8 cellular contexts compared by ENCODE assay signal in the genomic region with DNA sequence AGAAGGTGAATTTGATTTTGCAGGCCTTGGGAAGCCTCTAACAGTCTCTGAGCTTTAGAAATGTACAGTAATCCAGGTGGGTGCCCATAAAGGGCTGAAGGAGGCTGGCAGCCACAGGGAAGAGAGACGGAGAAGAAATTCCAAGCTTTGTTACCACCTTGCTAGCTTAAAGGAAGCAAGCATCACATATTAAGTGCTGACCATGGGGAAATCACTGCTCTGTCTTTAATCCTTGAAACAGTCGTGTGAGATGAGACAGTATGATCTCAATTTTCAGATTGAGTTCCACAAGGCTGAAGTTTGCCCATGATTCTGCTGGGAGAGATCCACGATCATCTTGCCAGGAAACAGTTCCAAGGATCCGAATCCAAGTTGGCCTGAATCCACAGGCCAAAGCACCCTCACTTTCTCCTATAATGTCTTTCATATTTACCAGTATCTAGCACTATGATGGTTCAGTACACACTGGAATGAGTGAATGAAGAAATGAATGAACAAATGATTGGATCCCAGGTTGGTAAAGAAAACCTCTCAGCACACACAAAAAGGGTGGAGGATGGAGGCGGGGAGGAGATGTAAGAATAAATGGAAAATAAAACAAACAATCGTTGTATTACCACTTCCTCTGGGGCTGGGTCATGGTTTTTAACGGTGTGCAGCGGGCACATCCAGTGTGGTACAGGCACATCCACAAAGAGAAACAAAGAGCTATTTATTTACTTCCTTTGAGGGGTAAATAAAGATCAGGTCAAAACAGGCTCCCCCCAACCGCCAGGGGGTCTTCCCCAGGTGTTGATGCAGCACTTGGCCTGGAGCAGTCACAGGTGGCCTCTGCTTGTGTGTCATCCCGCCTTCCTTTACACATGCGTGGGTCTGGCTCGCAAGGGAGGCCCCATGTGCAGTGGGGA. TPM values are rescaled to one million over a fixed set of nuclear protein-coding genes. Genes with fewer than 3 reads are reported as not detected.
A peak's percentile ranks its signal among the peaks of the same experiment; 100 is the strongest.
DNase-seq lines count a peak whose midpoint lies in the region; ATAC-seq and TF ChIP-seq lines count a peak whose summit lies in the region.

No MANE protein-coding gene starts in this region.

- no peak overlapping the region for H3K4me3 ChIP-seq in neutrophil (ENCODE audit: low read depth in 1 of 2, low read length in 1 of 2)
- no peak overlapping the region for H3K4me3 ChIP-seq in prostate gland

- 35% methylated on average over 12 of the region's 12 CpGs for WGBS in prostate gland

- TF ChIP-seq CTCF in GM12873 (IDR thresholded peaks at IDR 0.05; ENCODE audit: insufficient read depth, low read depth, low read length, missing control alignments) (peak; percentile 19), neutrophil (IDR thresholded peaks at IDR 0.05) (no peak), prostate gland (IDR thresholded peaks at IDR 0.05) (no peak)

- no peak for TF ChIP-seq POLR2A in prostate gland (IDR thresholded peaks at IDR 0.05)

- H3K27me3 ChIP-seq in neutrophil: no peaks in the 10 kb centered on the region
- no peaks in the 10 kb centered on the region for H3K27me3 ChIP-seq in prostate gland (replicated peaks; ENCODE audit: insufficient read depth)

- H3K9me3 ChIP-seq in neutrophil (no peaks in the 10 kb centered on the region), prostate gland (no peaks in the 10 kb centered on the region)

- no peaks in the 10 kb centered on the region for H3K36me3 ChIP-seq in neutrophil
- H3K36me3 ChIP-seq in prostate gland: no peaks in the 10 kb centered on the region

- ATAC-seq in HG03378 (IDR thresholded peaks at IDR 0.05; ENCODE audit: unreplicated experiment): peak; percentile 37

- intact Hi-C loops in prostate gland (cut with DNase I): no loop called here

- peak; percentile 35 for DNase-seq in activated T-helper 1 cell treated with Interleukin-2 at 50 U/mL for 16 hours (ENCODE audit: low read depth)
- no peak for DNase-seq in prostate gland (ENCODE audit: low spot score)
- DNase-seq in GOT3 (lab: John Stamatoyannopoulos, UW): no peak
- no peak for DNase-seq in HuH-7 (ENCODE audit: low spot score)
- DNase-seq in CD1c-positive myeloid dendritic cell (ENCODE audit: extremely low spot score): no peak

- H3K27ac ChIP-seq in neutrophil: peak overlapping the region; percentile 72
- H3K27ac ChIP-seq in prostate gland: no peak overlapping the region

- peaks cover 34 to 41% of the 10 kb centered on the region in 2 experiments for H3K4me1 ChIP-seq in neutrophil (ENCODE audit: control insufficient read depth in 1 of 2, insufficient read depth in 1 of 2, low read depth in 1 of 2, low read length in 1 of 2)
- H3K4me1 ChIP-seq in prostate gland (replicated peaks): peaks cover 10% of the 10 kb centered on the region

RNA-seq across cellular contexts. Expression of gene TAF8, which starts 28.2 kb away (rescaled TPM):
- 10 to 100 TPM; 35.4 to 42.5 TPM for total RNA-seq in prostate gland
